In the genomic region with DNA sequence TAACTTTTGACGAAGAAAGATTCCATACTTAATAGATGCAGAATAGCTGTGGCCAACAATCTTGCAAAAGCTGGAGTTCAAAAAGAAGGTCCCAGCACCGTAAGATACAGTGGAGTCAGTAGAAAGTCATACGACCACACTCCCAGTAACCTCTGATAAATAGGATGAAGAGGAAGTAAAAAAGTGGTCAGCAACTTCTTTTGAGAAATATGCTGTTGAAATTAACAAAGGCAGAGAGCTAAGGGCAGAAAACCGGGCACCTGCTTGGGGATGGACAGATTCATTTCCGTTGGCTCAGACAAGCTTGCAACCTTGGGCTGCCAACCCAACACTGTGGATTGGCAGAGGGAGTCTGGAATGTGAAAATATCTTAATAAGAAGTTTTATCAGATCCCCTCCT, we compare ENCODE assay signal across 14 cellular contexts. TPM values are rescaled to one million over a fixed set of nuclear protein-coding genes. Genes with fewer than 3 reads are reported as not detected.
DNase-seq lines count a peak whose midpoint lies in the region; ATAC-seq and TF ChIP-seq lines count a peak whose summit lies in the region.
"Had no signal": no experiment of that assay in that cellular context is flagged by ENCODE, and none has a peak within 500 bp of the region (broad histone marks: within the 10 kb centered on the region; RNA-seq: fewer than 3 reads in every experiment).

No MANE protein-coding gene starts in this region.

- peaks cover 2 to 3% of the 10 kb centered on the region in 2 donors for H3K9me3 Mint-ChIP-seq in activated T-cell treated with anti-CD3 and anti-CD28 coated beads, Interleukin-2, amount 50 U/mL, for 72 hours
- no peaks in the 10 kb centered on the region for H3K9me3 Mint-ChIP-seq in activated CD8-positive, alpha-beta T cell treated with anti-CD3 and anti-CD28 coated beads, Interleukin-2, amount 10 ng/mL, durations not matched to agents 7 days and 5 days (ENCODE audit: insufficient read depth)
- peaks cover 4% of the 10 kb centered on the region for H3K9me3 Mint-ChIP-seq in activated T-helper 2 cell treated with anti-CD3 and anti-CD28 coated beads, Interferon-gamma antibody, Interleukin-2, Interleukin-4, amounts not matched to agents 10 μg/mL and 5 μg/mL and 100 μg/mL, durations not matched to agents 14 hours and 24 hours and 36 hours
- H3K9me3 Mint-ChIP-seq: mesothelial cell of epicardium had no signal

- peak in 1 of 2 donors; percentile 31 for ATAC-seq in activated T-cell treated with anti-CD3 and anti-CD28 coated beads, Interleukin-2, amount 50 U/mL, for 72 hours (replicated peaks in 1 of 2)
- ATAC-seq in activated CD8-positive, alpha-beta T cell treated with anti-CD3 and anti-CD28 coated beads, Interleukin-2, amount 10 ng/mL, durations not matched to agents 7 days and 5 days = no peak
- peak; percentile 28 for ATAC-seq in stimulated activated naive CD8-positive, alpha-beta T cell treated with anti-CD3 and anti-CD28 coated beads, Interleukin-15, Interleukin-2, amounts not matched to agents 100 U/mL and 50 U/mL, for 24 hours
- ATAC-seq: gastrocnemius medialis, left cardiac atrium had no signal

- POLR2A ChIA-PET in activated CD8-positive, alpha-beta T cell treated with anti-CD3 and anti-CD28 coated beads, Interleukin-2, amount 10 ng/mL, durations not matched to agents 7 days and 5 days (lab: Charles Lee) = interaction anchor here (0.7 to 6.2 kb wide), 2 partner anchors 30 to 39 kb away, joined by 3 to 28 read pairs; partner anchors contain the start of gene BTG1

- H3K4me3 ChIP-seq in NB4 (ENCODE audit: low read depth, low read length) (peak overlapping the region; percentile 37), sigmoid colon (no peak overlapping the region)
- H3K4me3 ChIP-seq: gastrocnemius medialis, SJSA1 had no signal

- peaks cover 0 to 3% of the 10 kb centered on the region in 2 donors for H3K36me3 Mint-ChIP-seq in activated T-cell treated with anti-CD3 and anti-CD28 coated beads, Interleukin-2, amount 50 U/mL, for 72 hours (ENCODE audit: insufficient read depth in 2 of 2)
- no peaks in the 10 kb centered on the region for H3K36me3 Mint-ChIP-seq in activated CD8-positive, alpha-beta T cell treated with anti-CD3 and anti-CD28 coated beads, Interleukin-2, amount 10 ng/mL, durations not matched to agents 7 days and 5 days (ENCODE audit: low read depth)
- peaks cover 3% of the 10 kb centered on the region for H3K36me3 Mint-ChIP-seq in activated T-helper 2 cell treated with anti-CD3 and anti-CD28 coated beads, Interferon-gamma antibody, Interleukin-2, Interleukin-4, amounts not matched to agents 10 μg/mL and 5 μg/mL and 100 μg/mL, durations not matched to agents 14 hours and 24 hours and 36 hours (ENCODE audit: low read depth)
- H3K36me3 Mint-ChIP-seq: mesothelial cell of epicardium had no signal

- intact Hi-C loops in activated T-helper 2 cell treated with anti-CD3 and anti-CD28 coated beads, Interferon-gamma antibody, Interleukin-2, Interleukin-4, amounts not matched to agents 10 μg/mL and 5 μg/mL and 100 μg/mL, durations not matched to agents 14 hours and 24 hours and 36 hours (cut with micrococcal nuclease) = no loop called here
- intact Hi-C loops in sigmoid colon (cut with DNase I) = no loop called here

- WGBS in sigmoid colon, 2 donors = 77 to 92% methylated on average over 5 of the region's 5 CpGs

- peaks cover 66% of the 10 kb centered on the region for H3K4me1 Mint-ChIP-seq in activated T-cell treated with anti-CD3 and anti-CD28 coated beads, Interleukin-2, amount 50 U/mL, for 72 hours (ENCODE audit: low read depth)
- peaks cover 52% of the 10 kb centered on the region for H3K4me1 Mint-ChIP-seq in activated CD8-positive, alpha-beta T cell treated with anti-CD3 and anti-CD28 coated beads, Interleukin-2, amount 10 ng/mL, durations not matched to agents 7 days and 5 days (ENCODE audit: low read depth)
- peaks cover 42% of the 10 kb centered on the region for H3K4me1 Mint-ChIP-seq in activated T-helper 2 cell treated with anti-CD3 and anti-CD28 coated beads, Interferon-gamma antibody, Interleukin-2, Interleukin-4, amounts not matched to agents 10 μg/mL and 5 μg/mL and 100 μg/mL, durations not matched to agents 14 hours and 24 hours and 36 hours (ENCODE audit: low read depth)

- H3K27me3 Mint-ChIP-seq in activated T-cell treated with anti-CD3 and anti-CD28 coated beads, Interleukin-2, amount 50 U/mL, for 72 hours (ENCODE audit: low read depth) = no peaks in the 10 kb centered on the region
- H3K27me3 Mint-ChIP-seq in activated CD8-positive, alpha-beta T cell treated with anti-CD3 and anti-CD28 coated beads, Interleukin-2, amount 10 ng/mL, durations not matched to agents 7 days and 5 days (ENCODE audit: low read depth) = no peaks in the 10 kb centered on the region
- H3K27me3 Mint-ChIP-seq in activated T-helper 2 cell treated with anti-CD3 and anti-CD28 coated beads, Interferon-gamma antibody, Interleukin-2, Interleukin-4, amounts not matched to agents 10 μg/mL and 5 μg/mL and 100 μg/mL, durations not matched to agents 14 hours and 24 hours and 36 hours (ENCODE audit: low read depth) = no peaks in the 10 kb centered on the region
- H3K27me3 Mint-ChIP-seq: dendritic cell treated with granulocyte-macrophage colony-stimulating factor and Interleukin-4, amounts not matched to agents 40 ng/mL and 50 ng/mL, for 4 days had no signal

- H3K9me3 ChIP-seq in sigmoid colon = no peaks in the 10 kb centered on the region
- H3K9me3 ChIP-seq: gastrocnemius medialis, SJSA1 had no signal

- H3K36me3 ChIP-seq in sigmoid colon = no peaks in the 10 kb centered on the region
- H3K36me3 ChIP-seq: gastrocnemius medialis, SJSA1 had no signal

- CTCF ChIA-PET in activated CD8-positive, alpha-beta T cell treated with anti-CD3 and anti-CD28 coated beads, Interleukin-2, amount 10 ng/mL, durations not matched to agents 7 days and 5 days (lab: Charles Lee) = interaction anchor here (0.8 to 2.2 kb wide), 6 partner anchors 9 to 724 kb away, joined by 3 to 8 read pairs (median 3); no protein-coding TSS in a partner anchor

- peak overlapping the region; percentile 55 for H3K27ac Mint-ChIP-seq in activated T-cell treated with anti-CD3 and anti-CD28 coated beads, Interleukin-2, amount 50 U/mL, for 72 hours
- H3K27ac Mint-ChIP-seq in activated CD8-positive, alpha-beta T cell treated with anti-CD3 and anti-CD28 coated beads, Interleukin-2, amount 10 ng/mL, durations not matched to agents 7 days and 5 days = peak overlapping the region; percentile 52
- H3K27ac Mint-ChIP-seq in activated T-helper 2 cell treated with anti-CD3 and anti-CD28 coated beads, Interferon-gamma antibody, Interleukin-2, Interleukin-4, amounts not matched to agents 10 μg/mL and 5 μg/mL and 100 μg/mL, durations not matched to agents 14 hours and 24 hours and 36 hours = no peak overlapping the region
- H3K27ac Mint-ChIP-seq: dendritic cell treated with granulocyte-macrophage colony-stimulating factor and Interleukin-4, amounts not matched to agents 40 ng/mL and 50 ng/mL, for 4 days; mesothelial cell of epicardium had no signal

- no peak for TF ChIP-seq CTCF in NB4 (IDR thresholded peaks at IDR 0.05; ENCODE audit: low read depth, low read length)
- TF ChIP-seq CTCF in sigmoid colon (IDR thresholded peaks at IDR 0.05) = no peak

- no peak for DNase-seq in activated T-cell treated with anti-CD3 and anti-CD28 coated beads, Interleukin-2, amount 50 U/mL, for 72 hours
- no peak for DNase-seq in activated T-cell treated with anti-CD3 and anti-CD28 coated beads for 4 hours
- DNase-seq in NB4 (ENCODE audit: low read depth) = peak; percentile 88
- DNase-seq in activated CD8-positive, alpha-beta T cell treated with anti-CD3 and anti-CD28 coated beads, Interleukin-2, amount 10 ng/mL, durations not matched to agents 7 days and 5 days = no peak
- no peak for DNase-seq in stimulated activated naive CD8-positive, alpha-beta T cell treated with anti-CD3 and anti-CD28 coated beads, Interleukin-15, Interleukin-2, amounts not matched to agents 100 U/mL and 50 U/mL, for 24 hours
- no peak for DNase-seq in activated T-helper 2 cell treated with anti-CD3 and anti-CD28 coated beads, Interferon-gamma antibody, Interleukin-2, Interleukin-4, amounts not matched to agents 10 μg/mL and 5 μg/mL and 100 μg/mL, durations not matched to agents 14 hours and 24 hours and 36 hours (ENCODE audit: low spot score)
- DNase-seq in NCI-H2196 (lab: John Stamatoyannopoulos, UW; ENCODE audit: unreplicated experiment) = no peak
- no peak for DNase-seq in sigmoid colon
- DNase-seq: gastrocnemius medialis, left cardiac atrium had no signal

- peaks cover 0 to 29% (median 7%) of the 10 kb centered on the region in 4 donors for H3K4me1 ChIP-seq in sigmoid colon
- H3K4me1 ChIP-seq: gastrocnemius medialis had no signal

- TF ChIP-seq EP300 in sigmoid colon (IDR thresholded peaks at IDR 0.05) = no peak

- H3K27me3 ChIP-seq in sigmoid colon = no peaks in the 10 kb centered on the region
- H3K27me3 ChIP-seq: gastrocnemius medialis, SJSA1 had no signal

- H3K4me3 Mint-ChIP-seq in activated T-cell treated with anti-CD3 and anti-CD28 coated beads, Interleukin-2, amount 50 U/mL, for 72 hours = peak overlapping the region; percentile 59 to 81
- H3K4me3 Mint-ChIP-seq in activated CD8-positive, alpha-beta T cell treated with anti-CD3 and anti-CD28 coated beads, Interleukin-2, amount 10 ng/mL, durations not matched to agents 7 days and 5 days = peak overlapping the region; percentile 45
- no peak overlapping the region for H3K4me3 Mint-ChIP-seq in activated T-helper 2 cell treated with anti-CD3 and anti-CD28 coated beads, Interferon-gamma antibody, Interleukin-2, Interleukin-4, amounts not matched to agents 10 μg/mL and 5 μg/mL and 100 μg/mL, durations not matched to agents 14 hours and 24 hours and 36 hours (ENCODE audit: low read depth)
- H3K4me3 Mint-ChIP-seq: dendritic cell treated with granulocyte-macrophage colony-stimulating factor and Interleukin-4, amounts not matched to agents 40 ng/mL and 50 ng/mL, for 4 days; mesothelial cell of epicardium; neural crest cell had no signal

- TF ChIP-seq POLR2A in NB4 (IDR thresholded peaks at IDR 0.05; ENCODE audit: extremely low read depth, insufficient read length) (no peak), sigmoid colon (IDR thresholded peaks at IDR 0.05) (no peak)

- no peak overlapping the region for H3K27ac ChIP-seq in sigmoid colon
- H3K27ac ChIP-seq: gastrocnemius medialis, SJSA1 had no signal

RNA-seq across cellular contexts. Expression of gene BTG1, which starts 40.0 kb away (rescaled TPM):
- total RNA-seq in activated T-cell treated with anti-CD3 and anti-CD28 coated beads, Interleukin-2, amount 50 U/mL, for 72 hours = 100 to 1,000 TPM; 258 to 337 TPM
- total RNA-seq in activated CD8-positive, alpha-beta T cell treated with anti-CD3 and anti-CD28 coated beads, Interleukin-2, amount 10 ng/mL, durations not matched to agents 7 days and 5 days = 100 to 1,000 TPM; 113 to 118 TPM
- total RNA-seq in activated T-helper 2 cell treated with anti-CD3 and anti-CD28 coated beads, Interferon-gamma antibody, Interleukin-2, Interleukin-4, amounts not matched to agents 10 μg/mL and 5 μg/mL and 100 μg/mL, durations not matched to agents 14 hours and 24 hours and 36 hours = 67.8 and 71.7 TPM in 2 replicates
- total RNA-seq in sigmoid colon = 10 to 100 TPM; 41.0 to 62.9 (median 49.5) TPM
- 10 to 100 TPM; 51.7 to 82.3 (median 57.3) TPM for polyA plus RNA-seq in sigmoid colon
